12 cellular contexts compared by ENCODE assay signal in the genomic region with DNA sequence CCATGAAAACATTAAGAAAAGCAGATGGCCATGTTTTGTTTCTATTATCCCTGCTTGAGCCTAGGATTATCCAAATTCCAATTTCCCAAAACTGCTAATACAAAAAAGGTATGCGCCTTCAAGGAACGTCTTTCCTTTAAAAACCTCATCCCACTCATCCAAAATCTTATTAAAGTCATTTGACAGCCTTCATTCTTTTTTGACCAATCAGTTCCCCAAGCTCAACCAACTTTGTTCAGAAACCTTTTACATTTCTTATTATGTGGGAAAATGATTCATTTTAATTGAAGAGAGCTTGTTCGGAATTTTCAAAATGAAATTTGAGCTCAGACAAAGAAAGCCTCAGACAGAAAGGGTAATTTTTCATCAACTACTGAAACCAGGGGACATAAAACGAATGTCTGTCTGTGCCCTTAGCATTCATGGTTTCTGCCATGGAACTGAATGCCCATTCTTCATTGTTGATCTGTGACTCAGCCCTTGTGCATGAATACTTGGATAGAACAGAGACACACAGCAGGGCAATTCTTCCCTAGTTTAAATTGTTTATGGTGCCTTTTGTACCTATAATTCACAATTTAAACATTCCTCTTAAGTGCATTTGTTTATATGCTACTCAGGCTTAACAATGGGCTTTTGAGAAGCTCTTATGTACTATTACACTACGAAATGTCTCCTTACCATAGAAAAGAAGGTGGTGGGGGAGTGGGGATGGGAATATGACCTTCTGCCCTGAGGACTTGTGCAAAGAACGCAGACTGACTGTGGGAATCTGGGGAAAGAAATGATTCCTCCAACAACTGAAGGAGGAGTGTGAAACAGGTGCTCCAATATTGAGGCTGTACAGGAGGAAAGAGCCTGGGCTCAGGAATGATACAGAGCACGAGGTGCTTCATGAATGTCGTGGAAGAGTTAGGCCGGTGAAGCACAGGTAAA. TPM values are rescaled to one million over a fixed set of nuclear protein-coding genes. Genes with fewer than 3 reads are reported as not detected.
DNase-seq lines count a peak whose midpoint lies in the region; ATAC-seq, FAIRE-seq and TF ChIP-seq lines count a peak whose summit lies in the region.
"Had no signal": no experiment of that assay in that cellular context is flagged by ENCODE, and none has a peak within 500 bp of the region (broad histone marks: within the 10 kb centered on the region; RNA-seq: fewer than 3 reads in every experiment).

No MANE protein-coding gene starts in this region.

- ATAC-seq in HG02623 (IDR thresholded peaks at IDR 0.05; ENCODE audit: unreplicated experiment) (no peak), HG02610 (IDR thresholded peaks at IDR 0.05; ENCODE audit: unreplicated experiment) (no peak)
- ATAC-seq: activated CD4-positive, CD25-positive, alpha-beta regulatory T cell treated with anti-CD3 and anti-CD28 coated beads, Interleukin-2, amount 50 U/mL, for 24 hours had no signal

- no peak for TF ChIP-seq CTCF in HFFc6 (IDR thresholded peaks at IDR 0.05)

- H3K27ac ChIP-seq in angular gyrus (ENCODE audit: low read depth, low read length) (peak overlapping the region; percentile 86), substantia nigra (ENCODE audit: low read depth, low read length, poor library complexity, severe bottlenecking) (peak overlapping the region; percentile 80)
- H3K27ac ChIP-seq: skin epidermis had no signal

- DNase-seq in HFFc6, result peak; percentile 26
- DNase-seq in hepatic stellate cell (ENCODE audit: low spot score), result peak; percentile 32
- peak in 19 of 49 donors; percentile 6 to 71 (median 14) for DNase-seq in substantia nigra (lab: John Stamatoyannopoulos, UW)
- no peak for DNase-seq in HTR-8/SVneo (ENCODE audit: insufficient read length, low spot score)
- DNase-seq: NCI-H774 had no signal

- peaks cover 16% of the 10 kb centered on the region for H3K4me1 Mint-ChIP-seq in HFFc6 (ENCODE audit: low read depth)

- no peak overlapping the region for H3K4me3 Mint-ChIP-seq in HFFc6

- H3K36me3 Mint-ChIP-seq in HFFc6 (ENCODE audit: low read depth), result no peaks in the 10 kb centered on the region

- no peak for FAIRE-seq in HTR-8/SVneo (lab: Jason Lieb, UNC)
- FAIRE-seq: GM18507 had no signal

- H3K9me3 Mint-ChIP-seq in HFFc6, result no peaks in the 10 kb centered on the region

- H3K27ac Mint-ChIP-seq in HFFc6, result no peak overlapping the region

- H3K27me3 Mint-ChIP-seq in HFFc6 (ENCODE audit: insufficient read depth), result no peaks in the 10 kb centered on the region; the same call in 1 of the 2 replicates

RNA-seq across cellular contexts. Expression of a gene that starts 49.8 kb away (rescaled TPM):
- not detected for total RNA-seq in HFFc6 (2021; fragmentation: NEBNext Ultra II Directional; extraction: Animal tissue kit (Norgen Biotek cat#: 25700))
- total RNA-seq: cerebellum had no signal
